Comparison of ENCODE assay signal across 23 cellular contexts in genomic region chr2:134711622-134712125, GRCh38. TPM values are rescaled to one million over a fixed set of nuclear protein-coding genes. Genes with fewer than 3 reads are reported as not detected.
"Had no signal": no experiment of that assay in that cellular context is flagged by ENCODE, and none has a peak within 500 bp of the region (broad histone marks: within the 10 kb centered on the region; RNA-seq: fewer than 3 reads in every experiment).

No MANE protein-coding gene starts in this region.

- H3K27ac ChIP-seq: colonic mucosa, thyroid gland had no signal

- H3K36me3 Mint-ChIP-seq: activated naive CD8-positive, alpha-beta T cell treated with anti-CD3 and anti-CD28 coated beads, Interleukin-2, amount 10 ng/mL, durations not matched to agents 7 days and 5 days had no signal

- FAIRE-seq: frontal cortex, kidney had no signal

- ATAC-seq: activated CD4-positive, CD25-positive, alpha-beta regulatory T cell treated with anti-CD3 and anti-CD28 coated beads, Interleukin-2, amount 50 U/mL, for 24 hours; activated CD8-positive, alpha-beta T cell treated with anti-CD3 and anti-CD28 coated beads, Interleukin-2, amount 10 ng/mL, durations not matched to agents 7 days and 5 days; left lobe of liver had no signal

- H3K4me3 Mint-ChIP-seq: activated CD4-positive, alpha-beta T cell treated with anti-CD3 and anti-CD28 coated beads, Interleukin-2, amount 10 ng/mL, durations not matched to agents 7 days and 5 days; activated CD8-positive, alpha-beta T cell treated with anti-CD3 and anti-CD28 coated beads, Interleukin-2, amount 10 ng/mL, durations not matched to agents 7 days and 5 days; activated naive CD8-positive, alpha-beta T cell treated with anti-CD3 and anti-CD28 coated beads, Interleukin-2, amount 10 ng/mL, durations not matched to agents 7 days and 5 days; activated T-cell treated with anti-CD3 and anti-CD28 coated beads, Interleukin-2, amount 50 U/mL, for 24 hours; central memory CD8-positive, alpha-beta T cell; nephron progenitor cell; stimulated activated naive B cell treated with anti-CD40 and anti-IgM and Interleukin-4, amounts not matched to agents 10 μg/mL and 1 μg/mL and 100 μg/mL, for 72 hours had no signal

- H3K4me1 ChIP-seq: colonic mucosa, thyroid gland had no signal

- H3K9me3 ChIP-seq: colonic mucosa, thyroid gland had no signal

- H3K4me3 ChIP-seq: colonic mucosa, lung, thyroid gland had no signal

- H3K36me3 ChIP-seq: colonic mucosa, thyroid gland had no signal

- DNase-seq: activated CD4-positive, alpha-beta T cell treated with anti-CD3 and anti-CD28 coated beads, Interleukin-2, amount 10 ng/mL, durations not matched to agents 7 days and 5 days; activated naive CD4-positive, alpha-beta T cell treated with Interleukin-2 at 50 U/mL for 16 hours; activated naive CD8-positive, alpha-beta T cell treated with anti-CD3 and anti-CD28 coated beads, Interleukin-2, amount 10 ng/mL, durations not matched to agents 7 days and 5 days; activated T-cell treated with anti-CD3 and anti-CD28 coated beads, Interleukin-2, amount 50 U/mL, for 24 hours; amygdala; colonic mucosa; erythroblast; head of caudate nucleus; kidney; nephron progenitor cell; occipital lobe; posterior cingulate gyrus; retina; stimulated activated naive B cell treated with anti-CD40 and anti-IgM and Interleukin-4, amounts not matched to agents 10 μg/mL and 1 μg/mL and 100 μg/mL, for 72 hours; thyroid gland had no signal

- H3K27ac Mint-ChIP-seq: activated CD4-positive, alpha-beta T cell treated with anti-CD3 and anti-CD28 coated beads, Interleukin-2, amount 10 ng/mL, durations not matched to agents 7 days and 5 days; activated CD8-positive, alpha-beta T cell treated with anti-CD3 and anti-CD28 coated beads, Interleukin-2, amount 10 ng/mL, durations not matched to agents 7 days and 5 days; activated naive CD8-positive, alpha-beta T cell treated with anti-CD3 and anti-CD28 coated beads, Interleukin-2, amount 10 ng/mL, durations not matched to agents 7 days and 5 days; activated T-cell treated with anti-CD3 and anti-CD28 coated beads, Interleukin-2, amount 50 U/mL, for 24 hours; activated T-helper 2 cell treated with anti-CD3 and anti-CD28 coated beads, Interferon-gamma antibody, Interleukin-2, Interleukin-4, amounts not matched to agents 10 μg/mL and 5 μg/mL and 100 μg/mL, durations not matched to agents 14 hours and 24 hours and 36 hours; nephron progenitor cell; stimulated activated naive B cell treated with anti-CD40 and anti-IgM and Interleukin-4, amounts not matched to agents 10 μg/mL and 1 μg/mL and 100 μg/mL, for 72 hours had no signal

- H3K9me3 Mint-ChIP-seq: activated CD4-positive, alpha-beta T cell treated with anti-CD3 and anti-CD28 coated beads, Interleukin-2, amount 10 ng/mL, durations not matched to agents 7 days and 5 days; activated naive CD8-positive, alpha-beta T cell treated with anti-CD3 and anti-CD28 coated beads, Interleukin-2, amount 10 ng/mL, durations not matched to agents 7 days and 5 days; activated T-cell treated with anti-CD3 and anti-CD28 coated beads, Interleukin-2, amount 50 U/mL, for 24 hours; activated T-helper 2 cell treated with anti-CD3 and anti-CD28 coated beads, Interferon-gamma antibody, Interleukin-2, Interleukin-4, amounts not matched to agents 10 μg/mL and 5 μg/mL and 100 μg/mL, durations not matched to agents 14 hours and 24 hours and 36 hours; central memory CD8-positive, alpha-beta T cell had no signal

- H3K27me3 ChIP-seq: thyroid gland had no signal

RNA-seq across cellular contexts. Expression of gene TMEM163, which starts 7.1 kb away (rescaled TPM):
- total RNA-seq: activated CD4-positive, alpha-beta T cell treated with anti-CD3 and anti-CD28 coated beads, Interleukin-2, amount 10 ng/mL, durations not matched to agents 7 days and 5 days; myocyte had no signal
